In genomic region chr14:78143489-78144145, GRCh38 we compare ENCODE assay signal across 16 cellular contexts. TPM values are rescaled to one million over a fixed set of nuclear protein-coding genes. Genes with fewer than 3 reads are reported as not detected.
DNase-seq lines count a peak whose midpoint lies in the region; ATAC-seq lines count a peak whose summit lies in the region.
"Had no signal": no experiment of that assay in that cellular context is flagged by ENCODE, and none has a peak within 500 bp of the region (broad histone marks: within the 10 kb centered on the region; RNA-seq: fewer than 3 reads in every experiment).

No MANE protein-coding gene starts in this region.

- no peak overlapping the region for H3K56ac ChIP-seq in mesendoderm (ENCODE audit: low read length)

- no peak overlapping the region for H4K5ac ChIP-seq in mesendoderm (ENCODE audit: low read length)

- no peaks in the 10 kb centered on the region for H3K79me2 ChIP-seq in mesendoderm (ENCODE audit: control insufficient read depth, insufficient read depth, low read length)

- ATAC-seq in GM18873 (IDR thresholded peaks at IDR 0.05; ENCODE audit: low FRiP score, unreplicated experiment) = no peak
- ATAC-seq: mucosa of descending colon; stimulated activated naive CD8-positive, alpha-beta T cell treated with anti-CD3 and anti-CD28 coated beads, Interleukin-15, Interleukin-2, amounts not matched to agents 100 U/mL and 50 U/mL, for 24 hours had no signal

- no peak overlapping the region for H2BK120ac ChIP-seq in mesendoderm (ENCODE audit: low read depth, low read length)

- no peak overlapping the region for H2BK15ac ChIP-seq in mesendoderm (replicated peaks; ENCODE audit: low read depth)

- WGBS in mesendoderm (ENCODE audit: extremely low coverage, insufficient coverage, low lambda C conversion rate) = no CpG with 5 or more reads among the region's 7 CpGs

- no peaks in the 10 kb centered on the region for H3K27me3 ChIP-seq in mesendoderm (ENCODE audit: insufficient read depth, low read length, poor library complexity)
- H3K27me3 ChIP-seq: Peyer's patch had no signal

- no peak overlapping the region for H3K18ac ChIP-seq in mesendoderm (ENCODE audit: low read length)

- H3K4me3 ChIP-seq in mesendoderm (ENCODE audit: low read length) = no peak overlapping the region
- H3K4me3 ChIP-seq: mucosa of descending colon, Peyer's patch had no signal

- H3K23ac ChIP-seq in mesendoderm (ENCODE audit: low read length) = no peak overlapping the region

- no peaks in the 10 kb centered on the region for H3K4me1 ChIP-seq in mesendoderm (ENCODE audit: control insufficient read depth, low read depth, low read length)
- H3K4me1 ChIP-seq: Peyer's patch had no signal

- H3K79me1 ChIP-seq in mesendoderm (ENCODE audit: low read length) = no peaks in the 10 kb centered on the region

- H3K36me3 ChIP-seq in mesendoderm (ENCODE audit: control insufficient read depth, insufficient read depth, low read length) = no peaks in the 10 kb centered on the region
- H3K36me3 ChIP-seq: Peyer's patch had no signal

- H3K27ac ChIP-seq in mesendoderm (ENCODE audit: low read depth, low read length) = no peak overlapping the region
- H3K27ac ChIP-seq: Peyer's patch had no signal

- DNase-seq in activated CD4-positive, alpha-beta T cell treated with anti-CD3 and anti-CD28 coated beads for 48 hours = peak; percentile 24
- no peak for DNase-seq in activated CD4-positive, alpha-beta T cell treated with anti-CD3 and anti-CD28 coated beads for 1 hour
- DNase-seq in NCI-H460 (ENCODE audit: extremely low read depth, low read depth) (peak; percentile 15), astrocyte of the hippocampus (ENCODE audit: low read depth, low spot score) (peak; percentile 11), mesendoderm (peak; percentile 21), NCI-H524 treated with DMSO at 0.1 percent for 48 hours (lab: John Stamatoyannopoulos, UW) (no peak), GM19240 (ENCODE audit: insufficient read length, low spot score) (no peak)
- DNase-seq: activated naive CD4-positive, alpha-beta T cell treated with Interleukin-2 at 50 U/mL for 16 hours; COR-L47; effector CD4-positive, alpha-beta T cell; mucosa of descending colon; occipital lobe; Peyer's patch; stimulated activated naive CD8-positive, alpha-beta T cell treated with anti-CD3 and anti-CD28 coated beads, Interleukin-15, Interleukin-2, amounts not matched to agents 100 U/mL and 50 U/mL, for 24 hours had no signal

- H3K4ac ChIP-seq in mesendoderm (ENCODE audit: low read depth, low read length) = no peak overlapping the region

- no peak overlapping the region for H4K8ac ChIP-seq in mesendoderm (ENCODE audit: low read depth, low read length)

- H3K4me2 ChIP-seq in mesendoderm (ENCODE audit: low read length) = no peak overlapping the region

- H2BK5ac ChIP-seq in mesendoderm (ENCODE audit: low read length) = no peak overlapping the region

- no peak overlapping the region for H3K9ac ChIP-seq in mesendoderm (ENCODE audit: low read length)

- no peak overlapping the region for H2AK5ac ChIP-seq in mesendoderm (ENCODE audit: low read length)

RNA-seq across cellular contexts. Expression of gene NRXN3, which starts 26.6 kb away (rescaled TPM):
- total RNA-seq in NCI-H460 (2014; rRNA removed; shearing (Covaris generic)) = 6.6 and 7.0 TPM in 2 replicates
- polyA plus RNA-seq in NCI-H460 (2014; cell fraction: nucleus; rRNA removed) = 2.0 and 3.8 TPM in 2 replicates
- 1.1 TPM for polyA plus RNA-seq in mesendoderm (2013, experiment 1 of 2)
- 1.2 TPM for polyA plus RNA-seq in mesendoderm (2013, experiment 2 of 2)
- total RNA-seq: T-helper 2 cell treated with Interferon-gamma antibody and Interleukin-4, amounts not matched to agents 100 ng/mL and 5 ng/mL, for 36 hours had no signal

Comparison
In these comparisons a context has a peak if more than half of its experiments do, and no peak if none do; other contexts are left out.
1. DNase-seq: peak in activated CD4-positive, alpha-beta T cell treated with anti-CD3 and anti-CD28 coated beads for 48 hours (single experiment), NCI-H460 (single experiment), astrocyte of the hippocampus (single experiment) and mesendoderm (single experiment); none in activated CD4-positive, alpha-beta T cell treated with anti-CD3 and anti-CD28 coated beads for 1 hour (single experiment), NCI-H524 treated with DMSO at 0.1 percent for 48 hours (single experiment) and GM19240 (single experiment).